ENCODE assay signal across 9 cellular contexts in the genomic region with DNA sequence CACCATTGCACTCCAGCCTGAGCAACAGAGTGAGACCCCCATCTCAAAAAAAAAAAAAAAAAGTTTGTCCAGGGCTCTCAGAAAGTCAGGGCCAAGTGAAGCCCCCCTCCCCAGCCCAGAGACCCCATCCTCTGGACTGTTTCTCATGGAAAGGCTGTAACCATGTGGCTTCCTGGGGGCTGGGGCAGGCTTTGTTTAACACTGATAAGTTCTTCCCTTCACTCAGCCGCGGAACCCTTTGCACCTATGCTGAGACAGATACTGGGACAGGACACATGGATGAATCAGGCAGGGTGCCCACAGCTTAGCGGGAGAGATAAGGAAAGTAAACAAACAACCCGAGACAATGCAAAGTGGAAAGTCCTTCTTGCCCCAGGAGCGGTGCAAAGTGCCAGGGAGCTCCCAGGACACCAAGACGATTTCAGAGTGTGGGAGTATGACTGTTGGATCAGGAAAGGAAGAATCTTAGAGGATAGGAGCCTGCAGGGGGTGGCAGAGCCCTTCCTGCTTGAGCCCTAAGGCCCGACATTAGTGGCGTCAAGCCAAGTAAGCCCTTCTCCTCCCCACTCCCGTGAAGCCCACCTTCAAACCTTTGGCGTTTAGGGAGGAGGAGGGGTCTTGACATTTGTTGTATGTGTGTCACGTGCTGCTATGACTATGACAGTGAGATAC. TPM values are rescaled to one million over a fixed set of nuclear protein-coding genes. Genes with fewer than 3 reads are reported as not detected.
A peak's percentile ranks its signal among the peaks of the same experiment; 100 is the strongest.
DNase-seq lines count a peak whose midpoint lies in the region; ATAC-seq and TF ChIP-seq lines count a peak whose summit lies in the region.
"Had no signal": no experiment of that assay in that cellular context is flagged by ENCODE, and none has a peak within 500 bp of the region (broad histone marks: within the 10 kb centered on the region; RNA-seq: fewer than 3 reads in every experiment).

No MANE protein-coding gene starts in this region.

- WGBS in stomach, 5 donors, result 4 to 10% (median 7%) methylated on average over 11 of the region's 11 CpGs

- H3K4me1 ChIP-seq in Panc1 (ENCODE audit: control insufficient read depth, insufficient read depth, low read length) (peaks cover 10% of the 10 kb centered on the region), stomach (peaks cover 0 to 19% (median 8%) of the 10 kb centered on the region in 4 donors)

- no peak for TF ChIP-seq EP300 in stomach (IDR thresholded peaks at IDR 0.05)

- no peaks in the 10 kb centered on the region for H3K9me3 ChIP-seq in Panc1 (ENCODE audit: control insufficient read depth, insufficient read depth, low read depth, low read length)
- no peaks in the 10 kb centered on the region for H3K9me3 ChIP-seq in stomach
- H3K9me3 ChIP-seq: BLaER1 treated with 17β-estradiol and CSF1 and Interleukin-3, amounts not matched to agents 10 nM and 100 nM had no signal

- TF ChIP-seq CTCF in Panc1 (IDR thresholded peaks at IDR 0.05), result no peak; the same call in 1 of the 2 replicates
- TF ChIP-seq CTCF in stomach (IDR thresholded peaks at IDR 0.05), result no peak

- CTCF ChIA-PET in Panc1 (lab: Charles Lee), result interaction anchor here (0.6 to 1.4 kb wide), 4 partner anchors 54 to 116 kb away, joined by 3 to 11 read pairs (median 3); no protein-coding TSS in a partner anchor

- no peak overlapping the region for H3K4me3 ChIP-seq in Panc1 (ENCODE audit: low read depth in 2 of 2, low read length in 2 of 2)
- H3K4me3 ChIP-seq in stomach, result no peak overlapping the region
- H3K4me3 ChIP-seq: BLaER1 treated with 17β-estradiol and CSF1 and Interleukin-3, amounts not matched to agents 10 nM and 100 nM had no signal

- TF ChIP-seq POLR2A in stomach (IDR thresholded peaks at IDR 0.05), result no peak

- DNase-seq in NCI-H748 (lab: John Stamatoyannopoulos, UW; ENCODE audit: unreplicated experiment) (peak; percentile 32), NCI-H748 treated with DMSO at 0.1 percent for 48 hours (lab: John Stamatoyannopoulos, UW) (no peak), Panc1 (ENCODE audit: low read depth, low spot score) (no peak), fibroblast of peridontal ligament (ENCODE audit: extremely low read depth) (peak; percentile 12), stomach (peak; percentile 45), NCI-H1417 treated with DMSO at 0.1 percent for 48 hours (lab: John Stamatoyannopoulos, UW) (no peak)
- no peak for DNase-seq in effector CD4-positive, alpha-beta T cell

- ATAC-seq in Panc1 (peak; percentile 80), GM18511 (IDR thresholded peaks at IDR 0.05; ENCODE audit: unreplicated experiment) (no peak)

- intact Hi-C loops in Panc1 (cut with micrococcal nuclease; ENCODE audit: unreplicated experiment), result no loop called here
- intact Hi-C loops in stomach (cut with DNase I; ENCODE audit: low total_unique reads), result no loop called here

- in situ Hi-C loops in Panc1 (cut with HindIII; ENCODE audit: low pct_unique_long_range_greater_than_20kb, low sequenced_read_pairs), result no loop called here

- no peak overlapping the region for H3K27ac ChIP-seq in Panc1 (ENCODE audit: low read length)
- no peak overlapping the region for H3K27ac ChIP-seq in stomach
- H3K27ac ChIP-seq: BLaER1 treated with 17β-estradiol and CSF1 and Interleukin-3, amounts not matched to agents 10 nM and 100 nM had no signal

- H3K27me3 ChIP-seq in Panc1 (ENCODE audit: control insufficient read depth, insufficient read depth, low read length) (no peaks in the 10 kb centered on the region), stomach (peaks cover 0 to 46% (median 16%) of the 10 kb centered on the region in 3 donors)

- BruUV-seq in Panc1 (replicated peaks; lab: Mats Ljungman, UMichigan), result no TSS peak

- POLR2A ChIA-PET in Panc1 (lab: Charles Lee), result no interaction called here

- no peaks in the 10 kb centered on the region for H3K36me3 ChIP-seq in Panc1 (ENCODE audit: control insufficient read depth, insufficient read depth, low read length)
- no peaks in the 10 kb centered on the region for H3K36me3 ChIP-seq in stomach
- H3K36me3 ChIP-seq: BLaER1 treated with 17β-estradiol and CSF1 and Interleukin-3, amounts not matched to agents 10 nM and 100 nM had no signal

RNA-seq across cellular contexts. Expression of a gene that starts 11.6 kb away (rescaled TPM):
- total RNA-seq in Panc1 (2021; ENCODE audit: unreplicated experiment) (7.2 TPM), stomach (100 to 1,000 TPM in 1 of 5 donors, 10 to 100 TPM in 3, 1 to 10 TPM in 1; 4.4 to 102 (median 16.1) TPM)
- polyA plus RNA-seq in Panc1 (2012; ENCODE audit: insufficient read length), result 4.9 TPM
- 1 to 10 TPM; 2.4 to 3.1 (median 2.6) TPM for polyA plus RNA-seq in stomach

RNA-seq across cellular contexts. Expression of a gene that starts 34.4 kb away (rescaled TPM):
- total RNA-seq in Panc1 (2021; ENCODE audit: unreplicated experiment) (60.1 TPM), stomach (100 to 1,000 TPM in 1 of 5 donors, 10 to 100 TPM in 3, 1 to 10 TPM in 1; 1.2 to 176 (median 43.0) TPM)
- 37.3 TPM for polyA plus RNA-seq in Panc1 (2012; ENCODE audit: insufficient read length)
- 10 to 100 TPM in 1 of 3 donors, 1 to 10 TPM in 2; 8.9 to 11.8 (median 9.5) TPM for polyA plus RNA-seq in stomach

RNA-seq across cellular contexts. Expression of a gene that starts 54.9 kb away (rescaled TPM):
- total RNA-seq in Panc1 (2021; ENCODE audit: unreplicated experiment) (4.4 TPM), stomach (under 1 TPM in 1 of 5 donors, not detected in 4; 0.55 TPM)
- 6.8 TPM for polyA plus RNA-seq in Panc1 (2012; ENCODE audit: insufficient read length)
- polyA plus RNA-seq in stomach, result 1 to 10 TPM; 2.2 to 2.4 (median 2.3) TPM

RNA-seq across cellular contexts. Expression of a gene that starts 55.2 kb away (rescaled TPM):
- total RNA-seq in Panc1 (2021; ENCODE audit: unreplicated experiment) (95.4 TPM), stomach (100 to 1,000 TPM in 1 of 5 donors, 10 to 100 TPM in 3, 1 to 10 TPM in 1; 9.0 to 105 (median 76.1) TPM)
- polyA plus RNA-seq in Panc1 (2012; ENCODE audit: insufficient read length), result 89.8 TPM
- 10 to 100 TPM; 39.1 to 75.6 (median 54.7) TPM for polyA plus RNA-seq in stomach

Comparison
In these comparisons a context has a peak if more than half of its experiments do, and no peak if none do; other contexts are left out.
1. DNase-seq: peak in NCI-H748 (single experiment), fibroblast of peridontal ligament (single experiment) and stomach (single experiment); none in NCI-H748 treated with DMSO at 0.1 percent for 48 hours (single experiment), Panc1 (single experiment), NCI-H1417 treated with DMSO at 0.1 percent for 48 hours (single experiment) and effector CD4-positive, alpha-beta T cell (single experiment).